Comparison of ENCODE assay signal across 1 cellular context in the genomic region with DNA sequence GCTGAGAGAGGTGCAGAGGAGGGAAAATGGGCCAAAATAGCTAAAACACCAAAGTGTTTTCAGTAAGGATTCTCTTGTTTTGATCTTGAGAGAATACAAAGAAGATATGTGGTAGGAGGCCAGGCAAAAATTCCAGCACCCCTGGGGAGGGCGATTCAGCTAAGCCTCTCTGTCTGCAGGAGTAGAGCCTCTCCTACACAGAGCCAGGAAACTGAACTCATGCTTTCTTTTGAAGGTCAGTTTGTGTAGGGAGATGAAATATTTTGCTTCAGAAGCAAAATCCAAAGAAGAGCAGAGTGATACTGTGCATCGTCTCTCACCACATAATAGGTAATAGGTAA.
TF ChIP-seq lines count a peak whose summit lies in the region.

No MANE protein-coding gene starts in this region.

TF ChIP-seq in GM23338, 12 proteins besides CTCF, POLR2A, EP300 and RAD21:
- TF ChIP-seq STAT1 (IDR thresholded peaks at IDR 0.05; ENCODE audit: unreplicated experiment) (no peak), EZH2 (IDR thresholded peaks at IDR 0.05; ENCODE audit: low read depth, unreplicated experiment) (no peak), ZNF114 (CRISPR knock-in tag; IDR thresholded peaks at IDR 0.05) (no peak), JUNB (IDR thresholded peaks at IDR 0.05; ENCODE audit: unreplicated experiment) (no peak), CREB1 (CRISPR knock-in tag; IDR thresholded peaks at IDR 0.05; ENCODE audit: low read depth) (no peak), POLR2AphosphoS5 (IDR thresholded peaks at IDR 0.05; ENCODE audit: low read depth) (no peak), ZNF331 (CRISPR knock-in tag; IDR thresholded peaks at IDR 0.05; ENCODE audit: low read depth) (no peak), NANOG (IDR thresholded peaks at IDR 0.05; ENCODE audit: borderline replicate concordance) (no peak), EZH2phosphoT487 (IDR thresholded peaks at IDR 0.05; ENCODE audit: unreplicated experiment) (no peak)
- TF ChIP-seq, protein P1, sequence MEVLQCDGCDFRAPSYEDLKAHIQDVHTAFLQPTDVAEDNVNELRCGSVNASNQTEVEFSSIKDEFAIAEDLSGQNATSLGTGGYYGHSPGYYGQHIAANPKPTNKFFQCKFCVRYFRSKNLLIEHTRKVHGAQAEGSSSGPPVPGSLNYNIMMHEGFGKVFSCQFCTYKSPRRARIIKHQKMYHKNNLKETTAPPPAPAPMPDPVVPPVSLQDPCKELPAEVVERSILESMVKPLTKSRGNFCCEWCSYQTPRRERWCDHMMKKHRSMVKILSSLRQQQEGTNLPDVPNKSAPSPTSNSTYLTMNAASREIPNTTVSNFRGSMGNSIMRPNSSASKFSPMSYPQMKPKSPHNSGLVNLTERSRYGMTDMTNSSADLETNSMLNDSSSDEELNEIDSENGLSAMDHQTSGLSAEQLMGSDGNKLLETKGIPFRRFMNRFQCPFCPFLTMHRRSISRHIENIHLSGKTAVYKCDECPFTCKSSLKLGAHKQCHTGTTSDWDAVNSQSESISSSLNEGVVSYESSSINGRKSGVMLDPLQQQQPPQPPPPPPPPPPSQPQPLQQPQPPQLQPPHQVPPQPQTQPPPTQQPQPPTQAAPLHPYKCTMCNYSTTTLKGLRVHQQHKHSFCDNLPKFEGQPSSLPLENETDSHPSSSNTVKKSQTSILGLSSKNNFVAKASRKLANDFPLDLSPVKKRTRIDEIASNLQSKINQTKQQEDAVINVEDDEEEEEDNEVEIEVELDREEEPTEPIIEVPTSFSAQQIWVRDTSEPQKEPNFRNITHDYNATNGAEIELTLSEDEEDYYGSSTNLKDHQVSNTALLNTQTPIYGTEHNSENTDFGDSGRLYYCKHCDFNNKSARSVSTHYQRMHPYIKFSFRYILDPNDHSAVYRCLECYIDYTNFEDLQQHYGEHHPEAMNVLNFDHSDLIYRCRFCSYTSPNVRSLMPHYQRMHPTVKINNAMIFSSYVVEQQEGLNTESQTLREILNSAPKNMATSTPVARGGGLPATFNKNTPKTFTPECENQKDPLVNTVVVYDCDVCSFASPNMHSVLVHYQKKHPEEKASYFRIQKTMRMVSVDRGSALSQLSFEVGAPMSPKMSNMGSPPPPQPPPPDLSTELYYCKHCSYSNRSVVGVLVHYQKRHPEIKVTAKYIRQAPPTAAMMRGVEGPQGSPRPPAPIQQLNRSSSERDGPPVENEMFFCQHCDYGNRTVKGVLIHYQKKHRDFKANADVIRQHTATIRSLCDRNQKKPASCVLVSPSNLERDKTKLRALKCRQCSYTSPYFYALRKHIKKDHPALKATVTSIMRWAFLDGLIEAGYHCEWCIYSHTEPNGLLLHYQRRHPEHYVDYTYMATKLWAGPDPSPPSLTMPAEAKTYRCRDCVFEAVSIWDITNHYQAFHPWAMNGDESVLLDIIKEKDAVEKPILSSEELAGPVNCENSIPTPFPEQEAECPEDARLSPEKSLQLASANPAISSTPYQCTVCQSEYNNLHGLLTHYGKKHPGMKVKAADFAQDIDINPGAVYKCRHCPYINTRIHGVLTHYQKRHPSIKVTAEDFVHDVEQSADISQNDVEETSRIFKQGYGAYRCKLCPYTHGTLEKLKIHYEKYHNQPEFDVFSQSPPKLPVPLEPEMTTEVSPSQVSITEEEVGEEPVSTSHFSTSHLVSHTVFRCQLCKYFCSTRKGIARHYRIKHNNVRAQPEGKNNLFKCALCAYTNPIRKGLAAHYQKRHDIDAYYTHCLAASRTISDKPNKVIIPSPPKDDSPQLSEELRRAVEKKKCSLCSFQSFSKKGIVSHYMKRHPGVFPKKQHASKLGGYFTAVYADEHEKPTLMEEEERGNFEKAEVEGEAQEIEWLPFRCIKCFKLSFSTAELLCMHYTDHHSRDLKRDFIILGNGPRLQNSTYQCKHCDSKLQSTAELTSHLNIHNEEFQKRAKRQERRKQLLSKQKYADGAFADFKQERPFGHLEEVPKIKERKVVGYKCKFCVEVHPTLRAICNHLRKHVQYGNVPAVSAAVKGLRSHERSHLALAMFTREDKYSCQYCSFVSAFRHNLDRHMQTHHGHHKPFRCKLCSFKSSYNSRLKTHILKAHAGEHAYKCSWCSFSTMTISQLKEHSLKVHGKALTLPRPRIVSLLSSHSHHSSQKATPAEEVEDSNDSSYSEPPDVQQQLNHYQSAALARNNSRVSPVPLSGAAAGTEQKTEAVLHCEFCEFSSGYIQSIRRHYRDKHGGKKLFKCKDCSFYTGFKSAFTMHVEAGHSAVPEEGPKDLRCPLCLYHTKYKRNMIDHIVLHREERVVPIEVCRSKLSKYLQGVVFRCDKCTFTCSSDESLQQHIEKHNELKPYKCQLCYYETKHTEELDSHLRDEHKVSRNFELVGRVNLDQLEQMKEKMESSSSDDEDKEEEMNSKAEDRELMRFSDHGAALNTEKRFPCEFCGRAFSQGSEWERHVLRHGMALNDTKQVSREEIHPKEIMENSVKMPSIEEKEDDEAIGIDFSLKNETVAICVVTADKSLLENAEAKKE (CRISPR knock-in tag; IDR thresholded peaks at IDR 0.05), result no peak
- TF ChIP-seq, protein P2, sequence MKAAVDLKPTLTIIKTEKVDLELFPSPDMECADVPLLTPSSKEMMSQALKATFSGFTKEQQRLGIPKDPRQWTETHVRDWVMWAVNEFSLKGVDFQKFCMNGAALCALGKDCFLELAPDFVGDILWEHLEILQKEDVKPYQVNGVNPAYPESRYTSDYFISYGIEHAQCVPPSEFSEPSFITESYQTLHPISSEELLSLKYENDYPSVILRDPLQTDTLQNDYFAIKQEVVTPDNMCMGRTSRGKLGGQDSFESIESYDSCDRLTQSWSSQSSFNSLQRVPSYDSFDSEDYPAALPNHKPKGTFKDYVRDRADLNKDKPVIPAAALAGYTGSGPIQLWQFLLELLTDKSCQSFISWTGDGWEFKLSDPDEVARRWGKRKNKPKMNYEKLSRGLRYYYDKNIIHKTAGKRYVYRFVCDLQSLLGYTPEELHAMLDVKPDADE (IDR thresholded peaks at IDR 0.05), result no peak
- TF ChIP-seq, protein P3, sequence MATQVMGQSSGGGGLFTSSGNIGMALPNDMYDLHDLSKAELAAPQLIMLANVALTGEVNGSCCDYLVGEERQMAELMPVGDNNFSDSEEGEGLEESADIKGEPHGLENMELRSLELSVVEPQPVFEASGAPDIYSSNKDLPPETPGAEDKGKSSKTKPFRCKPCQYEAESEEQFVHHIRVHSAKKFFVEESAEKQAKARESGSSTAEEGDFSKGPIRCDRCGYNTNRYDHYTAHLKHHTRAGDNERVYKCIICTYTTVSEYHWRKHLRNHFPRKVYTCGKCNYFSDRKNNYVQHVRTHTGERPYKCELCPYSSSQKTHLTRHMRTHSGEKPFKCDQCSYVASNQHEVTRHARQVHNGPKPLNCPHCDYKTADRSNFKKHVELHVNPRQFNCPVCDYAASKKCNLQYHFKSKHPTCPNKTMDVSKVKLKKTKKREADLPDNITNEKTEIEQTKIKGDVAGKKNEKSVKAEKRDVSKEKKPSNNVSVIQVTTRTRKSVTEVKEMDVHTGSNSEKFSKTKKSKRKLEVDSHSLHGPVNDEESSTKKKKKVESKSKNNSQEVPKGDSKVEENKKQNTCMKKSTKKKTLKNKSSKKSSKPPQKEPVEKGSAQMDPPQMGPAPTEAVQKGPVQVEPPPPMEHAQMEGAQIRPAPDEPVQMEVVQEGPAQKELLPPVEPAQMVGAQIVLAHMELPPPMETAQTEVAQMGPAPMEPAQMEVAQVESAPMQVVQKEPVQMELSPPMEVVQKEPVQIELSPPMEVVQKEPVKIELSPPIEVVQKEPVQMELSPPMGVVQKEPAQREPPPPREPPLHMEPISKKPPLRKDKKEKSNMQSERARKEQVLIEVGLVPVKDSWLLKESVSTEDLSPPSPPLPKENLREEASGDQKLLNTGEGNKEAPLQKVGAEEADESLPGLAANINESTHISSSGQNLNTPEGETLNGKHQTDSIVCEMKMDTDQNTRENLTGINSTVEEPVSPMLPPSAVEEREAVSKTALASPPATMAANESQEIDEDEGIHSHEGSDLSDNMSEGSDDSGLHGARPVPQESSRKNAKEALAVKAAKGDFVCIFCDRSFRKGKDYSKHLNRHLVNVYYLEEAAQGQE (IDR thresholded peaks at IDR 0.05; ENCODE audit: unreplicated experiment), result no peak
